Comparison of ENCODE assay signal across 13 cellular contexts in genomic region chr1:246462986-246463385, GRCh38. TPM values are rescaled to one million over a fixed set of nuclear protein-coding genes. Genes with fewer than 3 reads are reported as not detected.
A peak's percentile ranks its signal among the peaks of the same experiment; 100 is the strongest.
DNase-seq lines count a peak whose midpoint lies in the region; ATAC-seq and TF ChIP-seq lines count a peak whose summit lies in the region.
"Had no signal": no experiment of that assay in that cellular context is flagged by ENCODE, and none has a peak within 500 bp of the region (broad histone marks: within the 10 kb centered on the region; RNA-seq: fewer than 3 reads in every experiment).

No MANE protein-coding gene starts in this region.

- no peak overlapping the region for H4K8ac ChIP-seq in H9 (replicated peaks; ENCODE audit: insufficient read length, low read depth, low read length)

- no peak overlapping the region for H3K4me2 ChIP-seq in H9 (ENCODE audit: insufficient read depth, insufficient read length, low read length)

- H3K9ac ChIP-seq in H9 (ENCODE audit: extremely low read depth, insufficient read length, low read length) = no peak overlapping the region
- H3K9ac ChIP-seq: BLaER1 had no signal

- no peak overlapping the region for H3K23ac ChIP-seq in H9 (ENCODE audit: insufficient read length, low read depth, low read length)

- no peak overlapping the region for H4K91ac ChIP-seq in H9 (ENCODE audit: insufficient read length, low read depth, low read length)

- H3K18ac ChIP-seq in H9 (ENCODE audit: insufficient read length, low read depth, low read length) = no peak overlapping the region

- H3K56ac ChIP-seq in H9 (ENCODE audit: insufficient read length, low read depth, low read length) = no peak overlapping the region

- no peaks in the 10 kb centered on the region for H3K79me2 ChIP-seq in H9 (ENCODE audit: insufficient read depth, low read length)

- no peak overlapping the region for H2AK5ac ChIP-seq in H9 (ENCODE audit: insufficient read length, low read length)

- H3K27ac ChIP-seq in CD8-positive, alpha-beta T cell (ENCODE audit: low read depth, low read length) = no peak overlapping the region
- H3K27ac ChIP-seq in H9 (ENCODE audit: insufficient read length, low read depth, low read length) (no peak overlapping the region), upper lobe of right lung (no peak overlapping the region)
- H3K27ac ChIP-seq: BLaER1, HL-60 had no signal

- POLR2A ChIA-PET in CD8-positive, alpha-beta T cell (lab: Charles Lee) = no interaction called here

- H4K5ac ChIP-seq in H9 (ENCODE audit: insufficient read length, low read depth, low read length) = no peak overlapping the region

- no peak overlapping the region for H2BK20ac ChIP-seq in H9 (ENCODE audit: low read depth, low read length, poor library complexity, severe bottlenecking)

- H3K4me3 Mint-ChIP-seq in CD8-positive, alpha-beta T cell = no peak overlapping the region
- H3K4me3 Mint-ChIP-seq in H9 (no peak overlapping the region), neural crest cell (no peak overlapping the region)

- H3K9me3 Mint-ChIP-seq in CD8-positive, alpha-beta T cell = no peaks in the 10 kb centered on the region
- H3K9me3 Mint-ChIP-seq in H9 = no peaks in the 10 kb centered on the region
- peaks cover 1% of the 10 kb centered on the region for H3K9me3 Mint-ChIP-seq in neural crest cell

- H2BK12ac ChIP-seq in H9 (ENCODE audit: insufficient read length, low read depth, low read length) = no peak overlapping the region

- no peaks in the 10 kb centered on the region for H3K36me3 ChIP-seq in CD8-positive, alpha-beta T cell (ENCODE audit: insufficient read depth, low read length)
- H3K36me3 ChIP-seq in upper lobe of right lung = no peaks in the 10 kb centered on the region

- peaks cover 6% of the 10 kb centered on the region for H3K36me3 Mint-ChIP-seq in CD8-positive, alpha-beta T cell
- no peaks in the 10 kb centered on the region for H3K36me3 Mint-ChIP-seq in H9 (ENCODE audit: insufficient read depth in 1 of 3, low read depth in 3 of 3)
- H3K36me3 Mint-ChIP-seq in neural crest cell (ENCODE audit: low read depth) = peaks cover 5% of the 10 kb centered on the region

- no peaks in the 10 kb centered on the region for H4K20me1 ChIP-seq in H9 (ENCODE audit: control insufficient read depth, insufficient read depth, insufficient read length)

- H2BK120ac ChIP-seq in H9 (ENCODE audit: low read depth, low read length, poor library complexity, severe bottlenecking) = no peak overlapping the region

- CTCF ChIA-PET in CD8-positive, alpha-beta T cell (lab: Charles Lee) = no interaction called here

- no peaks in the 10 kb centered on the region for H3K79me1 ChIP-seq in H9 (ENCODE audit: insufficient read depth, low read depth, low read length, poor library complexity, severe bottlenecking)

- H3K14ac ChIP-seq in H9 (ENCODE audit: insufficient read depth, low read length) = no peak overlapping the region

- no peaks in the 10 kb centered on the region for H3K23me2 ChIP-seq in H9 (ENCODE audit: insufficient read length, low read depth, low read length, poor library complexity, severe bottlenecking)

- no peak overlapping the region for H2BK15ac ChIP-seq in H9 (ENCODE audit: low read depth, low read length)

- H3K9me3 ChIP-seq in CD8-positive, alpha-beta T cell (ENCODE audit: low read length) = no peaks in the 10 kb centered on the region
- no peaks in the 10 kb centered on the region for H3K9me3 ChIP-seq in H9 (ENCODE audit: control insufficient read depth, low read depth, low read length)
- no peaks in the 10 kb centered on the region for H3K9me3 ChIP-seq in upper lobe of right lung
- H3K9me3 ChIP-seq: Caco-2 had no signal

- H2AFZ ChIP-seq in H9 (ENCODE audit: low read length) = no peak overlapping the region

- H3K4me1 Mint-ChIP-seq in CD8-positive, alpha-beta T cell (ENCODE audit: low read depth) = peaks cover 18% of the 10 kb centered on the region
- H3K4me1 Mint-ChIP-seq in H9 (peaks cover 6 to 12% of the 10 kb centered on the region in 2 experiments; a peak in 3 of 4 replicates), neural crest cell (peaks cover 5% of the 10 kb centered on the region)

- no peak overlapping the region for H3K4ac ChIP-seq in H9 (ENCODE audit: low read depth, low read length)

- no peak overlapping the region for H3T11ph ChIP-seq in H9 (ENCODE audit: low read length)

- intact Hi-C loops in CD8-positive, alpha-beta T cell (cut with DNase I, micrococcal nuclease) = no loop called here
- intact Hi-C loops in upper lobe of right lung (cut with DNase I) = no loop called here
- intact Hi-C loops in left cardiac atrium (cut with DNase I) = no loop called here

- no peak for TF ChIP-seq CTCF in CD8-positive, alpha-beta T cell (IDR thresholded peaks at IDR 0.05)
- TF ChIP-seq CTCF in H9 (conservative IDR thresholded peaks at IDR 0.05) (no peak), neural crest cell (conservative IDR thresholded peaks at IDR 0.05) (no peak), upper lobe of right lung (IDR thresholded peaks at IDR 0.05) (no peak)

- no peaks in the 10 kb centered on the region for H3K27me3 Mint-ChIP-seq in CD8-positive, alpha-beta T cell (ENCODE audit: low read depth)
- H3K27me3 Mint-ChIP-seq in H9 (ENCODE audit: low read depth) (no peaks in the 10 kb centered on the region), neural crest cell (ENCODE audit: low read depth) (no peaks in the 10 kb centered on the region)

- no peaks in the 10 kb centered on the region for H3K27me3 ChIP-seq in CD8-positive, alpha-beta T cell (ENCODE audit: insufficient read depth, low read length)
- H3K27me3 ChIP-seq in H9 (ENCODE audit: insufficient read depth, low read length) (no peaks in the 10 kb centered on the region), upper lobe of right lung (no peaks in the 10 kb centered on the region)
- H3K27me3 ChIP-seq: BLaER1 had no signal

- WGBS in H9 (ENCODE audit: extremely low coverage, insufficient read length, low lambda C conversion rate) = no CpG with 5 or more reads among the region's 2 CpGs

- ATAC-seq in CD8-positive, alpha-beta T cell = no peak
- ATAC-seq in upper lobe of right lung = peak; percentile 15
- ATAC-seq in left cardiac atrium = no peak

- no peak overlapping the region for H3K4me3 ChIP-seq in CD8-positive, alpha-beta T cell (ENCODE audit: low read depth, low read length)
- H3K4me3 ChIP-seq in upper lobe of right lung = no peak overlapping the region
- H3K4me3 ChIP-seq: BLaER1 had no signal

- H3K4me1 ChIP-seq in CD8-positive, alpha-beta T cell (ENCODE audit: insufficient read depth, low read length) = no peaks in the 10 kb centered on the region
- no peaks in the 10 kb centered on the region for H3K4me1 ChIP-seq in H9 (ENCODE audit: insufficient read depth, low read length)
- no peaks in the 10 kb centered on the region for H3K4me1 ChIP-seq in upper lobe of right lung
- H3K4me1 ChIP-seq: Caco-2 had no signal

- peak overlapping the region; percentile 38 for H3K27ac Mint-ChIP-seq in CD8-positive, alpha-beta T cell
- H3K27ac Mint-ChIP-seq in H9 = peak overlapping the region in 2 of 3 experiments; percentile 12 to 18; a peak in 2 of 7 replicates
- H3K27ac Mint-ChIP-seq in neural crest cell (ENCODE audit: unreplicated experiment) = peak overlapping the region; percentile 2

- DNase-seq in CD8-positive, alpha-beta T cell = no peak
- no peak for DNase-seq in H9
- DNase-seq in neural crest cell (ENCODE audit: low read depth, low spot score) = no peak
- DNase-seq in upper lobe of right lung = no peak
- DNase-seq in activated CD8-positive, alpha-beta memory T cell treated with anti-CD3 and anti-CD28 coated beads, Interleukin-2, amount 50 U/mL, for 48 hours = no peak
- no peak for DNase-seq in NCI-H748 treated with DMSO at 0.1 percent for 48 hours (lab: John Stamatoyannopoulos, UW)
- DNase-seq in left cardiac atrium = no peak
- DNase-seq: 8988T, Caco-2, GOT3, H7 had no signal

- H2BK5ac ChIP-seq in H9 (ENCODE audit: insufficient read length, low read length) = no peak overlapping the region

RNA-seq across cellular contexts. Expression of gene SMYD3, which starts 44.1 kb away (rescaled TPM):
- total RNA-seq in CD8-positive, alpha-beta T cell = 10 to 100 TPM; 20.5 to 21.2 TPM
- 25.2 and 25.5 TPM in 2 replicates for total RNA-seq in H9 (2021)
- total RNA-seq in neural crest cell = 24.2 and 25.8 TPM in 2 replicates
- total RNA-seq in upper lobe of right lung = 27.2 TPM
- total RNA-seq in left cardiac atrium = 10 to 100 TPM in 1 of 2 donors, 1 to 10 TPM in 1; 6.5 to 11.9 TPM
